ENCODE assay signal across 8 cellular contexts in genomic region chr20:32483351-32484220, GRCh38.
DNase-seq lines count a peak whose midpoint lies in the region; ATAC-seq and TF ChIP-seq lines count a peak whose summit lies in the region.

No MANE protein-coding gene starts in this region.

- no peaks in the 10 kb centered on the region for H3K9me3 ChIP-seq in IMR-90 (ENCODE audit: control insufficient read depth, insufficient read depth, low read length)
- no peaks in the 10 kb centered on the region for H3K9me3 ChIP-seq in OCI-LY7 (ENCODE audit: low read length)
- H3K9me3 ChIP-seq in esophagus squamous epithelium = no peaks in the 10 kb centered on the region

- DNase-seq in CD14-positive monocyte (ENCODE audit: low spot score) (peak; percentile 63), IMR-90 (peak; percentile 73), OCI-LY7 (ENCODE audit: low spot score) (peak; percentile 41), esophagus squamous epithelium (lab: John Stamatoyannopoulos, UW) (no peak), naive B cell (peak; percentile 37)
- DNase-seq in activated T-cell treated with anti-CD3 and anti-CD28 coated beads, Interleukin-2, amount 50 U/mL, for 72 hours = peak; percentile 75 to 77
- peak; percentile 46 to 70 (median 59) for DNase-seq in stimulated activated naive CD4-positive, alpha-beta T cell (lab: John Stamatoyannopoulos, UW)

- TF ChIP-seq POLR2A in IMR-90 (IDR thresholded peaks at IDR 0.05; ENCODE audit: low read depth, low read length) (peak; percentile 67), esophagus squamous epithelium (IDR thresholded peaks at IDR 0.05) (peak in 1 of 4 donors; percentile 41)

- H3K23ac ChIP-seq in IMR-90 (ENCODE audit: low read depth, low read length) = no peak overlapping the region

- peak overlapping the region; percentile 57; the same call in 1 of the 2 replicates for H3K18ac ChIP-seq in IMR-90 (ENCODE audit: low read depth, low read length)

- no peak overlapping the region; the same call in 1 of the 2 replicates for H3K14ac ChIP-seq in IMR-90 (replicated peaks; ENCODE audit: low read depth, low read length)

- POLR2A ChIA-PET in IMR-90 (lab: Charles Lee; ENCODE audit: unreplicated experiment) = interaction anchor here (0.6 to 0.7 kb wide), 3 partner anchors 18 to 134 kb away, joined by 3 to 8 read pairs (median 3); no protein-coding TSS in a partner anchor
- POLR2A ChIA-PET in OCI-LY7 (lab: Charles Lee) = no interaction called here

- peak overlapping the region; percentile 6; the same call in 1 of the 2 replicates for H3K4ac ChIP-seq in IMR-90 (ENCODE audit: low read depth, low read length)

- no peak overlapping the region for H2AK5ac ChIP-seq in IMR-90 (ENCODE audit: low read depth, low read length)

- TF ChIP-seq RAD21 in IMR-90 (IDR thresholded peaks at IDR 0.05; ENCODE audit: low read length) = no peak

- peak overlapping the region; percentile 55 for H3K9ac ChIP-seq in IMR-90 (ENCODE audit: low read depth, low read length)

- H4K20me1 ChIP-seq in IMR-90 (ENCODE audit: insufficient read depth, low read length) (peaks cover 31% of the 10 kb centered on the region), OCI-LY7 (ENCODE audit: insufficient read depth, low read length) (no peaks in the 10 kb centered on the region)

- intact Hi-C loops in CD14-positive monocyte (cut with micrococcal nuclease) = loop anchor here in 1 of 2 donors (10.0 kb wide), 1 partner anchor 279 kb away; the partner anchor contains the start of genes PLAGL2 and POFUT1
- intact Hi-C loops in IMR-90 (cut with micrococcal nuclease) = no loop called here
- intact Hi-C loops in OCI-LY7 (cut with micrococcal nuclease; ENCODE audit: unreplicated experiment) = no loop called here
- intact Hi-C loops in esophagus squamous epithelium (cut with DNase I) = loop anchor here (10.0 kb wide), 1 partner anchor 129 kb away; the partner anchor contains the start of gene ASXL1

- WGBS in IMR-90 (ENCODE audit: extremely low coverage in 2 of 2, insufficient read length in 1 of 2), 2 experiments = 0% methylated on average over 16 of the region's 79 CpGs; no CpG with 5 or more reads in 1 of the 2 experiments
- WGBS in esophagus squamous epithelium, 2 donors = 1% methylated on average over 18 to 24 of the region's 79 CpGs

- peak overlapping the region; percentile 83 for H2AK9ac ChIP-seq in IMR-90 (replicated peaks; ENCODE audit: low read depth, low read length, poor library complexity)

- H4K5ac ChIP-seq in IMR-90 (ENCODE audit: low read depth, low read length) = no peak overlapping the region; the same call in 1 of the 2 replicates

- H3K4me3 ChIP-seq in IMR-90 (ENCODE audit: insufficient read depth, low read depth, low read length) (peak overlapping the region; percentile 76), OCI-LY7 (ENCODE audit: low read depth, low read length, poor library complexity, severe bottlenecking) (peak overlapping the region; percentile 78), esophagus squamous epithelium (peak overlapping the region; percentile 59 to 90 (median 68))

- peak; percentile 64 for ATAC-seq in IMR-90 (ENCODE audit: low read depth)
- peak; percentile 64 to 66 for ATAC-seq in activated T-cell treated with anti-CD3 and anti-CD28 coated beads, Interleukin-2, amount 50 U/mL, for 72 hours (replicated peaks in 1 of 2)
- peak; percentile 40 to 44 for ATAC-seq in naive B cell (ENCODE audit: low read depth in 2 of 2)
- no peak for ATAC-seq in GM19324 (IDR thresholded peaks at IDR 0.05; ENCODE audit: low FRiP score, unreplicated experiment)

- H2AFZ ChIP-seq in IMR-90 (replicated peaks; ENCODE audit: low read length, poor library complexity) (peak overlapping the region; percentile 87), OCI-LY7 (ENCODE audit: low read length) (peak overlapping the region; percentile 73)

- BruUV-seq in IMR-90 (replicated peaks; lab: Mats Ljungman, UMichigan) (no TSS peak), OCI-LY7 (replicated peaks; lab: Mats Ljungman, UMichigan) (no TSS peak)

- H3K27ac Mint-ChIP-seq in CD14-positive monocyte (peak overlapping the region in 2 of 7 donors; percentile 42 to 66), naive B cell (peak overlapping the region in 1 of 6 donors; percentile 9)
- no peak overlapping the region for H3K27ac Mint-ChIP-seq in activated T-cell treated with anti-CD3 and anti-CD28 coated beads, Interleukin-2, amount 50 U/mL, for 72 hours

- H2BK20ac ChIP-seq in IMR-90 (ENCODE audit: low read depth, low read length) = no peak overlapping the region

- H3K4me1 Mint-ChIP-seq in CD14-positive monocyte (peaks cover 45% of the 10 kb centered on the region), naive B cell (peaks cover 6 to 11% (median 9%) of the 10 kb centered on the region in 3 donors)
- H3K4me1 Mint-ChIP-seq in activated T-cell treated with anti-CD3 and anti-CD28 coated beads, Interleukin-2, amount 50 U/mL, for 72 hours (ENCODE audit: low read depth) = peaks cover 31% of the 10 kb centered on the region

- H3K27me3 ChIP-seq in IMR-90 (ENCODE audit: control insufficient read depth, insufficient read depth, low read length) (no peaks in the 10 kb centered on the region; the same call in 1 of the 2 replicates), esophagus squamous epithelium (peaks cover 0 to 46% (median 0%) of the 10 kb centered on the region in 4 donors)

- in situ Hi-C loops in IMR-90 (cut with MboI; ENCODE audit: low sequenced_read_pairs) = loop anchor here (25.0 kb wide), 1 partner anchor 646 kb away; the partner anchor contains the start of gene FOXS1

- H3K9me3 Mint-ChIP-seq in CD14-positive monocyte = no peaks in the 10 kb centered on the region
- no peaks in the 10 kb centered on the region for H3K9me3 Mint-ChIP-seq in activated T-cell treated with anti-CD3 and anti-CD28 coated beads, Interleukin-2, amount 50 U/mL, for 72 hours
- H3K9me3 Mint-ChIP-seq in naive B cell = peaks cover 0 to 2% (median 0%) of the 10 kb centered on the region in 7 donors

- TF ChIP-seq CTCF in CD14-positive monocyte (IDR thresholded peaks at IDR 0.05) = no peak
- no peak for TF ChIP-seq CTCF in IMR-90 (conservative IDR thresholded peaks at IDR 0.05; ENCODE audit: low read depth, low read length)
- TF ChIP-seq CTCF in OCI-LY7 (conservative IDR thresholded peaks at IDR 0.05; ENCODE audit: low read length) = no peak; the same call in 1 of the 2 replicates
- TF ChIP-seq CTCF in esophagus squamous epithelium (IDR thresholded peaks at IDR 0.05) = no peak

- no peak overlapping the region; the same call in 1 of the 2 replicates for H4K91ac ChIP-seq in IMR-90 (ENCODE audit: insufficient read depth, low read depth, low read length)

- H3K9me1 ChIP-seq in IMR-90 (ENCODE audit: insufficient read depth, low read length) = peaks cover 3% of the 10 kb centered on the region

- CTCF ChIA-PET in IMR-90 (lab: Yijun Ruan, JAX) (no interaction called here), OCI-LY7 (lab: Charles Lee; ENCODE audit: unreplicated experiment) (interaction anchor here (1.6 kb wide), 1 partner anchor 12 kb away, joined by 8 read pairs; no protein-coding TSS in a partner anchor)

- peak overlapping the region; percentile 16; the same call in 1 of the 2 replicates for H3K56ac ChIP-seq in IMR-90 (ENCODE audit: extremely low read depth, insufficient read depth, low read length)

- peaks cover 5 to 39% of the 10 kb centered on the region in 2 experiments; a peak in 2 of 4 replicates for H3K79me1 ChIP-seq in IMR-90 (ENCODE audit: low read depth in 1 of 2, low read length in 2 of 2)

- H3K4me2 ChIP-seq in IMR-90 (ENCODE audit: low read depth, low read length) (peak overlapping the region; percentile 78), OCI-LY7 (ENCODE audit: low read length) (peak overlapping the region; percentile 88)

- peak overlapping the region in 1 of 2 experiments; percentile 69; a peak in 2 of 4 replicates for H4K8ac ChIP-seq in IMR-90 (ENCODE audit: low read depth in 2 of 2, low read length in 2 of 2)

- H3K36me3 ChIP-seq in IMR-90 (ENCODE audit: control insufficient read depth, insufficient read depth, low read length) = no peaks in the 10 kb centered on the region; the same call in 1 of the 2 replicates
- no peaks in the 10 kb centered on the region for H3K36me3 ChIP-seq in OCI-LY7 (ENCODE audit: insufficient read depth, low read length)
- no peaks in the 10 kb centered on the region for H3K36me3 ChIP-seq in esophagus squamous epithelium

- peaks cover 7% of the 10 kb centered on the region; the same call in 1 of the 2 replicates for H3K4me1 ChIP-seq in IMR-90 (ENCODE audit: control insufficient read depth, insufficient read depth, low read length)
- peaks cover 20% of the 10 kb centered on the region for H3K4me1 ChIP-seq in OCI-LY7 (ENCODE audit: insufficient read depth, low read length, poor library complexity, severe bottlenecking)
- peaks cover 25 to 65% (median 33%) of the 10 kb centered on the region in 3 donors for H3K4me1 ChIP-seq in esophagus squamous epithelium

- H3K36me3 Mint-ChIP-seq in CD14-positive monocyte = peaks cover 6 to 9% of the 10 kb centered on the region in 2 donors
- H3K36me3 Mint-ChIP-seq in activated T-cell treated with anti-CD3 and anti-CD28 coated beads, Interleukin-2, amount 50 U/mL, for 72 hours (ENCODE audit: insufficient read depth in 2 of 2) = peaks cover 0 to 5% of the 10 kb centered on the region in 2 donors
- H3K36me3 Mint-ChIP-seq in naive B cell = no peaks in the 10 kb centered on the region

- H3K4me3 Mint-ChIP-seq in CD14-positive monocyte = peak overlapping the region; percentile 82 to 83
- H3K4me3 Mint-ChIP-seq in activated T-cell treated with anti-CD3 and anti-CD28 coated beads, Interleukin-2, amount 50 U/mL, for 72 hours = peak overlapping the region; percentile 82 to 85
- H3K4me3 Mint-ChIP-seq in naive B cell = peak overlapping the region; percentile 80 to 93 (median 86)

- H3K27ac ChIP-seq in IMR-90 (ENCODE audit: insufficient read depth, low read length) (peak overlapping the region; percentile 77), OCI-LY7 (ENCODE audit: low read depth, low read length, poor library complexity, severe bottlenecking) (no peak overlapping the region), esophagus squamous epithelium (peak overlapping the region; percentile 70 to 92 (median 80))

- dilution Hi-C loops in IMR-90 (cut with HindIII; ENCODE audit: low sequenced_read_pairs, unreplicated experiment) = no loop called here

- peak overlapping the region; percentile 43 for H2BK5ac ChIP-seq in IMR-90 (ENCODE audit: low read depth, low read length, poor library complexity, severe bottlenecking)

- H2BK120ac ChIP-seq in IMR-90 (ENCODE audit: low read depth, low read length) = peak overlapping the region; percentile 25; the same call in 1 of the 2 replicates

- H3K9me2 ChIP-seq in OCI-LY7 (ENCODE audit: insufficient read depth, low read length) = no peaks in the 10 kb centered on the region

- no peaks in the 10 kb centered on the region for H3K79me2 ChIP-seq in OCI-LY7 (ENCODE audit: insufficient read depth, low read depth, low read length)

- no peak overlapping the region for H2BK15ac ChIP-seq in IMR-90 (ENCODE audit: low read depth, low read length)

- H3K27me3 Mint-ChIP-seq in CD14-positive monocyte (ENCODE audit: low read depth in 3 of 3) (peaks cover 3 to 8% (median 7%) of the 10 kb centered on the region in 3 donors), naive B cell (peaks cover 0 to 5% (median 0%) of the 10 kb centered on the region in 3 donors)
- H3K27me3 Mint-ChIP-seq in activated T-cell treated with anti-CD3 and anti-CD28 coated beads, Interleukin-2, amount 50 U/mL, for 72 hours (ENCODE audit: low read depth) = no peaks in the 10 kb centered on the region

TF ChIP-seq in IMR-90, 13 proteins besides CTCF, POLR2A, EP300 and RAD21 (continues in another document):
- TF ChIP-seq FOS (IDR thresholded peaks at IDR 0.05; ENCODE audit: low read depth, low read length) = peak; percentile 44
